8 cellular contexts compared by ENCODE assay signal in the genomic region with DNA sequence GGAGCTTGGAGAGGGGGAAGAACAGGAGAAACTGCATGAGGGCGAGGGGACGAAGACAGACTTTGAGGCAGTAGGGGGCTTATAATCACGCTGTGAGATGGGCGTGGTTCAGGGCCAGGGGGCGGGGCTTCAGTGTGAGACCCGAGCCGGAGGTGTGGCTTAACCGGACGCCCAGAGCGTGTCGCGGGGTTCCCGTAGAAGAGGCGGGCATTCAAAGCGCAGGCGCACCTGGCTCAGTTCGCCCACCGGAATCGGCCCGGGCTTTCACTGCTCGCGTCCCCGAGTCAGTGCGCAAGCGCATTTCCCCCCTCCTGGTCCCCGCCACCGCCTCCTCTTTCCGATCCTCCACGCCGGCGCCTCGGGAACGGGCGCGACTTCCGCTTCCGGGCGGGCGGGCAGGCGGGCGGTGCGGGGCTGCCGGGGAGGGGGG. TPM values are rescaled to one million over a fixed set of nuclear protein-coding genes. Genes with fewer than 3 reads are reported as not detected.
DNase-seq lines count a peak whose midpoint lies in the region; ATAC-seq and TF ChIP-seq lines count a peak whose summit lies in the region.

No MANE protein-coding gene starts in this region.

- peaks cover 42% of the 10 kb centered on the region for H3K4me1 ChIP-seq in CD4-positive, alpha-beta memory T cell (ENCODE audit: insufficient read depth, low read length)
- peaks cover 0 to 9% of the 10 kb centered on the region in 2 donors for H3K4me1 ChIP-seq in lung (ENCODE audit: control insufficient read depth in 2 of 2, insufficient read depth in 2 of 2, low read length in 2 of 2)

- POLR2A ChIA-PET in CD4-positive, alpha-beta memory T cell (lab: Charles Lee; ENCODE audit: partially characterized antibody): interaction anchor here (1.1 to 4.7 kb wide), 11 partner anchors 20 to 266 kb away, joined by 3 to 67 read pairs (median 10); a partner anchor contains a TSS
- POLR2A ChIA-PET in activated CD4-positive, alpha-beta memory T cell treated with anti-CD3 and anti-CD28 coated beads for 36 hours (lab: Charles Lee): interaction anchor here (1.1 to 1.7 kb wide), 4 partner anchors 20 to 221 kb away, joined by 3 to 11 read pairs (median 3); a partner anchor contains a TSS

- H3K36me3 Mint-ChIP-seq in CD4-positive, alpha-beta memory T cell: peaks cover 10 to 42% of the 10 kb centered on the region in 2 donors
- peaks cover 21% of the 10 kb centered on the region for H3K36me3 Mint-ChIP-seq in activated CD4-positive, alpha-beta memory T cell treated with anti-CD3 and anti-CD28 coated beads for 36 hours

- CTCF ChIA-PET in CD4-positive, alpha-beta memory T cell (lab: Charles Lee; ENCODE audit: partially characterized antibody): interaction anchor here (0.7 to 3.8 kb wide), 15 partner anchors 10 to 129 kb away, joined by 3 to 94 read pairs (median 9); a partner anchor contains a TSS
- CTCF ChIA-PET in activated CD4-positive, alpha-beta memory T cell treated with anti-CD3 and anti-CD28 coated beads for 36 hours (lab: Charles Lee): interaction anchor here (0.8 to 2.4 kb wide), 15 partner anchors 8 to 144 kb away, joined by 3 to 22 read pairs (median 10); a partner anchor contains a TSS

- peak overlapping the region; percentile 83 to 97 (median 94) for H3K27ac Mint-ChIP-seq in CD4-positive, alpha-beta memory T cell
- peak overlapping the region; percentile 96 for H3K27ac Mint-ChIP-seq in activated CD4-positive, alpha-beta memory T cell treated with anti-CD3 and anti-CD28 coated beads for 36 hours

- intact Hi-C loops in CD4-positive, alpha-beta memory T cell (cut with micrococcal nuclease): loop anchor here (1.0 to 5.0 kb wide), 5 partner anchors 18 to 536 kb away; a partner anchor contains a TSS
- intact Hi-C loops in activated CD4-positive, alpha-beta memory T cell treated with anti-CD3 and anti-CD28 coated beads for 36 hours (cut with micrococcal nuclease): loop anchor here (1.0 to 5.0 kb wide), 5 partner anchors 19 to 346 kb away; a partner anchor contains a TSS
- intact Hi-C loops in dorsolateral prefrontal cortex (cut with DNase I): no loop called here

- ATAC-seq in GM19463 (IDR thresholded peaks at IDR 0.05; ENCODE audit: unreplicated experiment) (peak; percentile 69), lung (ENCODE audit: insufficient read depth, low FRiP score) (peak; percentile 86)

- WGBS in lung, 2 donors: 0% methylated on average over 34 to 43 of the region's 43 CpGs

- no peak for TF ChIP-seq CTCF in HL-60 (IDR thresholded peaks at IDR 0.05; ENCODE audit: insufficient read depth, low read length)
- TF ChIP-seq CTCF in dorsolateral prefrontal cortex (IDR thresholded peaks at IDR 0.05 in 54 of 56, conservative IDR thresholded peaks at IDR 0.05 in 2 of 56; ENCODE audit: low read depth in 1 of 56, partially characterized antibody in 56 of 56): peak in 8 of 56 donors; percentile 10 to 34 (median 25)
- TF ChIP-seq CTCF in lung (IDR thresholded peaks at IDR 0.05; ENCODE audit: control extremely low read depth, extremely low read depth): no peak

- H3K27ac ChIP-seq in CD4-positive, alpha-beta memory T cell (ENCODE audit: low read depth, low read length): peak overlapping the region; percentile 88
- H3K27ac ChIP-seq in HL-60 (replicated peaks) (peak overlapping the region; percentile 87), dorsolateral prefrontal cortex (peak overlapping the region; percentile 76 to 99 (median 95)), lung (ENCODE audit: low read depth in 1 of 2, low read length in 1 of 2) (peak overlapping the region; percentile 95 to 98)

- H3K4me3 Mint-ChIP-seq in CD4-positive, alpha-beta memory T cell: peak overlapping the region; percentile 79 to 93 (median 84)
- H3K4me3 Mint-ChIP-seq in activated CD4-positive, alpha-beta memory T cell treated with anti-CD3 and anti-CD28 coated beads for 36 hours: peak overlapping the region; percentile 80

- H3K27me3 Mint-ChIP-seq in CD4-positive, alpha-beta memory T cell: no peaks in the 10 kb centered on the region
- H3K27me3 Mint-ChIP-seq in activated CD4-positive, alpha-beta memory T cell treated with anti-CD3 and anti-CD28 coated beads for 36 hours: no peaks in the 10 kb centered on the region

- H3K9me3 Mint-ChIP-seq in CD4-positive, alpha-beta memory T cell: peaks cover 0 to 2% (median 0%) of the 10 kb centered on the region in 8 donors
- no peaks in the 10 kb centered on the region for H3K9me3 Mint-ChIP-seq in activated CD4-positive, alpha-beta memory T cell treated with anti-CD3 and anti-CD28 coated beads for 36 hours

- no peaks in the 10 kb centered on the region for H3K27me3 ChIP-seq in CD4-positive, alpha-beta memory T cell (ENCODE audit: insufficient read depth, low read length)
- H3K27me3 ChIP-seq in HL-60 (ENCODE audit: insufficient read depth, poor library complexity, severe bottlenecking) (no peaks in the 10 kb centered on the region), dorsolateral prefrontal cortex (no peaks in the 10 kb centered on the region), lung (ENCODE audit: control insufficient read depth, insufficient read depth) (no peaks in the 10 kb centered on the region)

- no peaks in the 10 kb centered on the region for H3K9me3 ChIP-seq in CD4-positive, alpha-beta memory T cell (ENCODE audit: control insufficient read depth in 1 of 2, low read length in 2 of 2)
- no peaks in the 10 kb centered on the region for H3K9me3 ChIP-seq in lung (ENCODE audit: control insufficient read depth in 2 of 2, insufficient read depth in 1 of 2, low read length in 1 of 2)

- DNase-seq in CD4-positive, alpha-beta memory T cell: peak; percentile 95 to 98 (median 97)
- DNase-seq in HL-60 (ENCODE audit: low read depth in 1 of 2, low spot score in 1 of 2): peak; percentile 90 to 97
- DNase-seq in NCI-H82 treated with DMSO at 0.1 percent for 48 hours (lab: John Stamatoyannopoulos, UW; ENCODE audit: unreplicated experiment): peak; percentile 97
- DNase-seq in activated CD4-positive, alpha-beta memory T cell treated with anti-CD3 and anti-CD28 coated beads for 36 hours: peak; percentile 100
- peak; percentile 91 to 98 (median 95) for DNase-seq in dorsolateral prefrontal cortex
- peak; percentile 97 for DNase-seq in lung (ENCODE audit: low spot score)
- DNase-seq in stimulated activated CD4-positive, alpha-beta T cell treated with anti-CD3 and anti-CD28 coated beads, TNF-alpha, amount 100 ng/mL, for 1 hour (ENCODE audit: low read depth in 3 of 3, low spot score in 1 of 3): peak; percentile 96 to 99 (median 97)

- no peaks in the 10 kb centered on the region for H3K36me3 ChIP-seq in CD4-positive, alpha-beta memory T cell (ENCODE audit: insufficient read depth, low read length)
- H3K36me3 ChIP-seq in lung (ENCODE audit: control insufficient read depth in 2 of 2, insufficient read depth in 2 of 2, low read length in 2 of 2): peaks cover 0 to 15% of the 10 kb centered on the region in 2 donors

- peaks cover 41 to 73% (median 48%) of the 10 kb centered on the region in 4 donors for H3K4me1 Mint-ChIP-seq in CD4-positive, alpha-beta memory T cell
- peaks cover 49% of the 10 kb centered on the region for H3K4me1 Mint-ChIP-seq in activated CD4-positive, alpha-beta memory T cell treated with anti-CD3 and anti-CD28 coated beads for 36 hours (ENCODE audit: low read depth)

- peak overlapping the region; percentile 43 to 83 for H3K4me3 ChIP-seq in CD4-positive, alpha-beta memory T cell (ENCODE audit: low read length in 2 of 2)
- peak overlapping the region; percentile 88 for H3K4me3 ChIP-seq in HL-60 (replicated peaks; ENCODE audit: insufficient read depth, low read length)
- H3K4me3 ChIP-seq in dorsolateral prefrontal cortex: peak overlapping the region; percentile 60 to 90 (median 80)
- peak overlapping the region; percentile 78 for H3K4me3 ChIP-seq in lung

RNA-seq across cellular contexts. Expression of a gene that starts 0.2 kb away (rescaled TPM):
- 10 to 100 TPM; 20.3 to 20.9 TPM for total RNA-seq in CD4-positive, alpha-beta memory T cell
- under 1 TPM in 1 of 2 donors, not detected in 1; 0.30 TPM for polyA plus RNA-seq in CD4-positive, alpha-beta memory T cell
- 10 to 100 TPM; 12.0 to 13.3 TPM for total RNA-seq in activated CD4-positive, alpha-beta memory T cell treated with anti-CD3 and anti-CD28 coated beads for 36 hours
- total RNA-seq in dorsolateral prefrontal cortex (10 to 100 TPM; 14.1 to 30.5 (median 19.4) TPM), lung (10 to 100 TPM in 1 of 2 donors, 1 to 10 TPM in 1; 5.1 to 19.3 TPM)
- 10 to 100 TPM in 1 of 2 donors, 1 to 10 TPM in 1; 8.4 to 11.7 TPM for polyA plus RNA-seq in lung

RNA-seq across cellular contexts. Expression of a gene that starts 5.1 kb away (rescaled TPM):
- total RNA-seq in CD4-positive, alpha-beta memory T cell: 10 to 100 TPM; 31.2 to 34.0 TPM
- 10 to 100 TPM; 26.2 to 40.1 TPM for polyA plus RNA-seq in CD4-positive, alpha-beta memory T cell
- total RNA-seq in activated CD4-positive, alpha-beta memory T cell treated with anti-CD3 and anti-CD28 coated beads for 36 hours: 10 to 100 TPM; 21.5 to 25.1 TPM
- total RNA-seq in dorsolateral prefrontal cortex (10 to 100 TPM in 117 of 120 experiments, 1 to 10 TPM in 3; 8.8 to 22.8 (median 13.8) TPM), lung (10 to 100 TPM; 12.6 to 26.3 TPM)
- 10 to 100 TPM; 30.1 to 62.5 TPM for polyA plus RNA-seq in lung

RNA-seq across cellular contexts. Expression of a gene that starts 5.9 kb away (rescaled TPM):
- 10 to 100 TPM; 20.8 to 26.4 TPM for total RNA-seq in CD4-positive, alpha-beta memory T cell
- 1 to 10 TPM in 1 of 2 donors, under 1 TPM in 1; 0.99 to 5.3 TPM for polyA plus RNA-seq in CD4-positive, alpha-beta memory T cell
- total RNA-seq in activated CD4-positive, alpha-beta memory T cell treated with anti-CD3 and anti-CD28 coated beads for 36 hours: 10 to 100 TPM; 13.8 to 13.9 TPM
- 10 to 100 TPM; 18.3 to 50.0 (median 30.3) TPM for total RNA-seq in dorsolateral prefrontal cortex
- 10 to 100 TPM in 1 of 2 donors, 1 to 10 TPM in 1; 5.6 to 17.6 TPM for total RNA-seq in lung
- 10 to 100 TPM in 1 of 2 donors, 1 to 10 TPM in 1; 7.5 to 12.3 TPM for polyA plus RNA-seq in lung

RNA-seq across cellular contexts. Expression of a gene that starts 19.1 kb away (rescaled TPM):
- 1 to 10 TPM; 7.4 TPM for total RNA-seq in CD4-positive, alpha-beta memory T cell
- polyA plus RNA-seq in CD4-positive, alpha-beta memory T cell: 1 to 10 TPM; 1.7 to 2.1 TPM
- 1 to 10 TPM; 3.9 to 4.4 TPM for total RNA-seq in activated CD4-positive, alpha-beta memory T cell treated with anti-CD3 and anti-CD28 coated beads for 36 hours
- total RNA-seq in dorsolateral prefrontal cortex (1 to 10 TPM; 2.2 to 7.7 (median 4.4) TPM), lung (1 to 10 TPM; 6.3 to 9.4 TPM)
- polyA plus RNA-seq in lung: 1 to 10 TPM; 6.5 to 7.2 TPM

RNA-seq across cellular contexts. Expression of a gene that starts 24.6 kb away (rescaled TPM):
- total RNA-seq in CD4-positive, alpha-beta memory T cell: 1 to 10 TPM; 8.0 to 9.6 TPM
- under 1 TPM in 1 of 2 donors, not detected in 1; 0.62 TPM for polyA plus RNA-seq in CD4-positive, alpha-beta memory T cell
- total RNA-seq in activated CD4-positive, alpha-beta memory T cell treated with anti-CD3 and anti-CD28 coated beads for 36 hours: 1 to 10 TPM; 6.6 to 6.7 TPM
- total RNA-seq in dorsolateral prefrontal cortex (10 to 100 TPM in 119 of 120 experiments, 1 to 10 TPM in 1; 9.4 to 22.9 (median 15.7) TPM), lung (10 to 100 TPM in 1 of 2 donors, 1 to 10 TPM in 1; 4.3 to 20.8 TPM)
- 10 to 100 TPM in 1 of 2 donors, 1 to 10 TPM in 1; 6.5 to 13.6 TPM for polyA plus RNA-seq in lung

Comparison
In these comparisons a context has a peak if more than half of its experiments do, and no peak if none do; other contexts are left out.
1. Peak in every context shown above with its lines: DNase-seq, ATAC-seq, H3K4me3 ChIP-seq and H3K27ac ChIP-seq.
2. intact Hi-C loops: an anchor here in CD4-positive, alpha-beta memory T cell (1.0 to 5.0 kb wide) and activated CD4-positive, alpha-beta memory T cell treated with anti-CD3 and anti-CD28 coated beads for 36 hours (1.0 to 5.0 kb wide); none called in dorsolateral prefrontal cortex.